In the genomic region with DNA sequence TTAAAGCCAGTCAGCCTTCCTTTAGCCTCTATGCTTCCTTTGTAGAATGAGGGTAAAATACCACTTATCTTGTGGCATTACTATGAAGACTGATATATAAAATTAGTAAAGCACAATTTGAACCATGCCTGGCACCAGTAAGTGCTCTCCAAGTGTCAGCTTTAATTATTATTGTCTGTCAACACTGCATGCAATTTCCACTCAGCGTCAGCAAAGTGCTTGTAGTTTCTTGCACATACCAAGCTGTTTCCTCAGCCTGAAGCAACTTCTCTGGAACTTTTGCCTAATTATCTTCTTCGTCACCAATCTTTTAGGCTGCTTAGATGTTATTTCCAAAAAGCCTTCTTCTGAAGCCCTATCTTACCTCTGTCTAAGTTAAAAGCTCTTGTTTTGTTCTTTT, we compare ENCODE assay signal across 28 cellular contexts.
A peak's percentile ranks its signal among the peaks of the same experiment; 100 is the strongest.
DNase-seq lines count a peak whose midpoint lies in the region; ATAC-seq and TF ChIP-seq lines count a peak whose summit lies in the region.
"Had no signal": no experiment of that assay in that cellular context is flagged by ENCODE, and none has a peak within 500 bp of the region (broad histone marks: within the 10 kb centered on the region; RNA-seq: fewer than 3 reads in every experiment).

No MANE protein-coding gene starts in this region.

- peaks cover 28% of the 10 kb centered on the region for H3K36me3 ChIP-seq in right atrium auricular region

- H3K27me3 ChIP-seq in right atrium auricular region: no peaks in the 10 kb centered on the region
- H3K27me3 ChIP-seq: adrenal gland, body of pancreas, gastroesophageal sphincter, pancreas, suprapubic skin, upper lobe of right lung had no signal

- H3K4me3 ChIP-seq in right atrium auricular region: no peak overlapping the region
- H3K4me3 ChIP-seq: adrenal gland, body of pancreas, gastroesophageal sphincter, lower lobe of right lung, pancreas, suprapubic skin, upper lobe of right lung had no signal

- H3K4me3 Mint-ChIP-seq in central memory CD8-positive, alpha-beta T cell: no peak overlapping the region
- H3K4me3 Mint-ChIP-seq in nephron progenitor cell: no peak overlapping the region
- H3K4me3 Mint-ChIP-seq: activated CD4-positive, alpha-beta memory T cell treated with anti-CD3 and anti-CD28 coated beads, Interleukin-2, amount 10 ng/mL, durations not matched to agents 7 days and 5 days; CD14-positive monocyte; stimulated activated memory B cell treated with anti-CD40 and anti-IgM and Interleukin-4, amounts not matched to agents 10 μg/mL and 1 μg/mL and 100 μg/mL, for 72 hours; T-helper 2 cell treated with Interferon-gamma antibody and Interleukin-4, amounts not matched to agents 5 μg/mL and 100 μg/mL, for 36 hours had no signal

- H3K27ac Mint-ChIP-seq in central memory CD8-positive, alpha-beta T cell (ENCODE audit: low read depth): peak overlapping the region; percentile 4
- H3K27ac Mint-ChIP-seq in nephron progenitor cell: peak overlapping the region; percentile 8
- H3K27ac Mint-ChIP-seq: activated CD4-positive, alpha-beta memory T cell treated with anti-CD3 and anti-CD28 coated beads, Interleukin-2, amount 10 ng/mL, durations not matched to agents 7 days and 5 days; stimulated activated memory B cell treated with anti-CD40 and anti-IgM and Interleukin-4, amounts not matched to agents 10 μg/mL and 1 μg/mL and 100 μg/mL, for 72 hours had no signal

- H3K4me1 Mint-ChIP-seq in central memory CD8-positive, alpha-beta T cell: peaks cover under 1% of the 10 kb centered on the region
- no peaks in the 10 kb centered on the region for H3K4me1 Mint-ChIP-seq in nephron progenitor cell
- H3K4me1 Mint-ChIP-seq: CD14-positive monocyte; stimulated activated memory B cell treated with anti-CD40 and anti-IgM and Interleukin-4, amounts not matched to agents 10 μg/mL and 1 μg/mL and 100 μg/mL, for 72 hours had no signal

- no peaks in the 10 kb centered on the region for H3K27me3 Mint-ChIP-seq in central memory CD8-positive, alpha-beta T cell
- H3K27me3 Mint-ChIP-seq in nephron progenitor cell (ENCODE audit: low read depth, poor library complexity): no peaks in the 10 kb centered on the region
- H3K27me3 Mint-ChIP-seq: activated CD4-positive, alpha-beta memory T cell treated with anti-CD3 and anti-CD28 coated beads, Interleukin-2, amount 10 ng/mL, durations not matched to agents 7 days and 5 days; stimulated activated memory B cell treated with anti-CD40 and anti-IgM and Interleukin-4, amounts not matched to agents 10 μg/mL and 1 μg/mL and 100 μg/mL, for 72 hours had no signal

- H3K36me3 Mint-ChIP-seq in central memory CD8-positive, alpha-beta T cell (ENCODE audit: insufficient read depth): peaks cover 57% of the 10 kb centered on the region
- H3K36me3 Mint-ChIP-seq in nephron progenitor cell (ENCODE audit: low read depth): peaks cover 51% of the 10 kb centered on the region

- DNase-seq in Right ventricle myocardium superior: no peak
- DNase-seq in right atrium auricular region (ENCODE audit: low spot score): no peak
- peak; percentile 12 for DNase-seq in EH (ENCODE audit: low read depth)
- no peak for DNase-seq in central memory CD8-positive, alpha-beta T cell (ENCODE audit: low spot score in 2 of 2)
- no peak for DNase-seq in nephron progenitor cell
- DNase-seq: activated CD4-positive, alpha-beta memory T cell treated with anti-CD3 and anti-CD28 coated beads, Interleukin-2, amount 10 ng/mL, durations not matched to agents 7 days and 5 days; activated CD4-positive, alpha-beta T cell treated with anti-CD3 and anti-CD28 coated beads for 1 hour; activated gamma-delta T cell; adrenal gland; body of pancreas; EL; GOT3; kidney glomerular epithelial cell; lower lobe of right lung; NCI-H1694 treated with DMSO at 0.1 percent for 48 hours; NCI-H2171 treated with DMSO at 0.1 percent for 48 hours; NCI-H526; pancreas; PC-3; upper lobe of right lung had no signal

- ATAC-seq in Right ventricle myocardium superior (ENCODE audit: poor library complexity) (peak; percentile 88), GM18873 (IDR thresholded peaks at IDR 0.05; ENCODE audit: low FRiP score, unreplicated experiment) (no peak), HG03432 (IDR thresholded peaks at IDR 0.05; ENCODE audit: unreplicated experiment) (no peak)
- ATAC-seq in central memory CD8-positive, alpha-beta T cell (replicated peaks; ENCODE audit: extremely low read depth, poor library complexity, severe bottlenecking): no peak
- ATAC-seq: body of pancreas; gastroesophageal sphincter; lower lobe of right lung; pancreas; PC-3; SK-N-SH treated with all-trans-retinoic acid at 6 μM for 48 hours; stimulated activated memory B cell treated with anti-CD40 and anti-IgM and Interleukin-4, amounts not matched to agents 10 μg/mL and 1 μg/mL and 100 μg/mL, for 72 hours; upper lobe of right lung had no signal

- no peak for TF ChIP-seq CTCF in right atrium auricular region (IDR thresholded peaks at IDR 0.05)
- no peak for TF ChIP-seq CTCF in nephron progenitor cell (IDR thresholded peaks at IDR 0.05)

- intact Hi-C loops in Right ventricle myocardium superior (cut with DNase I): no loop called here

- no peaks in the 10 kb centered on the region for H3K4me1 ChIP-seq in right atrium auricular region
- H3K4me1 ChIP-seq: body of pancreas, pancreas, upper lobe of right lung had no signal

- H3K9me3 Mint-ChIP-seq in central memory CD8-positive, alpha-beta T cell: no peaks in the 10 kb centered on the region
- no peaks in the 10 kb centered on the region for H3K9me3 Mint-ChIP-seq in nephron progenitor cell
- H3K9me3 Mint-ChIP-seq: activated CD4-positive, alpha-beta memory T cell treated with anti-CD3 and anti-CD28 coated beads, Interleukin-2, amount 10 ng/mL, durations not matched to agents 7 days and 5 days; CD14-positive monocyte; stimulated activated memory B cell treated with anti-CD40 and anti-IgM and Interleukin-4, amounts not matched to agents 10 μg/mL and 1 μg/mL and 100 μg/mL, for 72 hours; T-helper 2 cell treated with Interferon-gamma antibody and Interleukin-4, amounts not matched to agents 5 μg/mL and 100 μg/mL, for 36 hours had no signal

- H3K9me3 ChIP-seq in right atrium auricular region: no peaks in the 10 kb centered on the region
- H3K9me3 ChIP-seq: adrenal gland, body of pancreas, gastroesophageal sphincter, lower lobe of right lung, pancreas, suprapubic skin, upper lobe of right lung had no signal

- H3K27ac ChIP-seq in right atrium auricular region: no peak overlapping the region
- H3K27ac ChIP-seq: adrenal gland, body of pancreas, gastroesophageal sphincter, lower lobe of right lung, pancreas, suprapubic skin, upper lobe of right lung had no signal
